Comparison of ENCODE assay signal across 1 cellular context in the genomic region with DNA sequence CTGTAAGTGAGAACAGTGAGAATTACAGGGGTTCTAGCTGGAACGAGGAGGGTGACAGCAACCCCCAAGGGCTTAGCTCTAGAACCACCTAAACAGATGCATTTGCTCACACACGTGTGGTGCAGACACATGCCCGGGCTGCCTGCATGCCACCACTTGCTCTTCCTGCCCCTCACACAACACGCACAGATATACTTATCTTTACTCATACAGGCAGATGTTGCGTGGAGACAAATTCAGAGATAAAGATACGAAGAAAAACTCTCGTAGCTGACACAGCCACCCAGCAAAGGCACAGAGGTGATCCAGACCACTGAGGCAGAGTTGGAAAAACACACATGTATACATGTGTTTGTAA.
TF ChIP-seq lines count a peak whose summit lies in the region.

No MANE protein-coding gene starts in this region.

TF ChIP-seq in K562, 482 proteins besides CTCF, POLR2A, EP300 and RAD21 (continued from another document):
- TF ChIP-seq, protein P1, sequence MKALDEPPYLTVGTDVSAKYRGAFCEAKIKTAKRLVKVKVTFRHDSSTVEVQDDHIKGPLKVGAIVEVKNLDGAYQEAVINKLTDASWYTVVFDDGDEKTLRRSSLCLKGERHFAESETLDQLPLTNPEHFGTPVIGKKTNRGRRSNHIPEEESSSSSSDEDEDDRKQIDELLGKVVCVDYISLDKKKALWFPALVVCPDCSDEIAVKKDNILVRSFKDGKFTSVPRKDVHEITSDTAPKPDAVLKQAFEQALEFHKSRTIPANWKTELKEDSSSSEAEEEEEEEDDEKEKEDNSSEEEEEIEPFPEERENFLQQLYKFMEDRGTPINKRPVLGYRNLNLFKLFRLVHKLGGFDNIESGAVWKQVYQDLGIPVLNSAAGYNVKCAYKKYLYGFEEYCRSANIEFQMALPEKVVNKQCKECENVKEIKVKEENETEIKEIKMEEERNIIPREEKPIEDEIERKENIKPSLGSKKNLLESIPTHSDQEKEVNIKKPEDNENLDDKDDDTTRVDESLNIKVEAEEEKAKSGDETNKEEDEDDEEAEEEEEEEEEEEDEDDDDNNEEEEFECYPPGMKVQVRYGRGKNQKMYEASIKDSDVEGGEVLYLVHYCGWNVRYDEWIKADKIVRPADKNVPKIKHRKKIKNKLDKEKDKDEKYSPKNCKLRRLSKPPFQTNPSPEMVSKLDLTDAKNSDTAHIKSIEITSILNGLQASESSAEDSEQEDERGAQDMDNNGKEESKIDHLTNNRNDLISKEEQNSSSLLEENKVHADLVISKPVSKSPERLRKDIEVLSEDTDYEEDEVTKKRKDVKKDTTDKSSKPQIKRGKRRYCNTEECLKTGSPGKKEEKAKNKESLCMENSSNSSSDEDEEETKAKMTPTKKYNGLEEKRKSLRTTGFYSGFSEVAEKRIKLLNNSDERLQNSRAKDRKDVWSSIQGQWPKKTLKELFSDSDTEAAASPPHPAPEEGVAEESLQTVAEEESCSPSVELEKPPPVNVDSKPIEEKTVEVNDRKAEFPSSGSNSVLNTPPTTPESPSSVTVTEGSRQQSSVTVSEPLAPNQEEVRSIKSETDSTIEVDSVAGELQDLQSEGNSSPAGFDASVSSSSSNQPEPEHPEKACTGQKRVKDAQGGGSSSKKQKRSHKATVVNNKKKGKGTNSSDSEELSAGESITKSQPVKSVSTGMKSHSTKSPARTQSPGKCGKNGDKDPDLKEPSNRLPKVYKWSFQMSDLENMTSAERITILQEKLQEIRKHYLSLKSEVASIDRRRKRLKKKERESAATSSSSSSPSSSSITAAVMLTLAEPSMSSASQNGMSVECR (CRISPR knock-in tag; IDR thresholded peaks at IDR 0.05) = no peak
- no peak for TF ChIP-seq ZNF121 (CRISPR knock-in tag; conservative IDR thresholded peaks at IDR 0.05)
TF ChIP-seq in K562: peak in this region for 31.
